In genomic region chr11:15201586-15201985, GRCh38 we compare ENCODE assay signal across 9 cellular contexts.
"Had no signal": no experiment of that assay in that cellular context is flagged by ENCODE, and none has a peak within 500 bp of the region (broad histone marks: within the 10 kb centered on the region; RNA-seq: fewer than 3 reads in every experiment).

No MANE protein-coding gene starts in this region.

- H3K9me3 Mint-ChIP-seq: GM23338, H9, HFFc6 had no signal

- H3K27ac ChIP-seq: GM23248 had no signal

- H3K36me3 ChIP-seq: HAP-1 had no signal

- H2AFZ ChIP-seq: GM23248, GM23338 had no signal

- ATAC-seq: GM23338, HCT116 had no signal

- H3K9ac ChIP-seq: GM23248 had no signal

- H3K9me3 ChIP-seq: HAP-1 had no signal

- H3K4me3 Mint-ChIP-seq: GM23338, H9, HFFc6 had no signal

- H3K4me3 ChIP-seq: GM23248, GM23338, HAP-1 had no signal

- H3K4me1 ChIP-seq: HAP-1 had no signal

- H3K4me2 ChIP-seq: GM23338 had no signal

- H3K27ac Mint-ChIP-seq: GM23338, HFFc6 had no signal

- H3K4me1 Mint-ChIP-seq: GM23338, H9 had no signal

- DNase-seq: GM23248, GOT3, H7, H9, HCEC 1CT, HFFc6 had no signal
